In the genomic region with DNA sequence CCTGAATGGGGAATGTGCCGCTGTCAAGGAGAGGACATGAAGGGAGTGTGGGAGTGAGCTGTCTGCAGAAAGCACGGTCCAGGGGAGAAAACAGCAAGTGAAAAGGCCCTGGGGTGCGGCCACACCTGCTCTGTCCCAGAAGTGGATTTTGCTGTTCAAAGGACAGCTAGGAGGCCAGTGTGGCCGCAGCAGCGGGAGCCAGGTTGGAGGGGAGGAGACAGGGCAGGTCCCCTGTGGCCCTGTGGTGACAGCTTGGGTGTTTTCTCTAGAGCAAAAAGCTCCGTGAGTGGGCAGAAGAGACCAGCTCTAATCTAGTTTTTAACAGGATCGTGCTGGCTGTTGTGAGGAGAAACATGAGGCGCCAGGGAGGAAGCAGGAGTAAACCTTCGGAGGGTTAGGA, we compare ENCODE assay signal across 22 cellular contexts. TPM values are rescaled to one million over a fixed set of nuclear protein-coding genes. Genes with fewer than 3 reads are reported as not detected.
DNase-seq lines count a peak whose midpoint lies in the region; ATAC-seq and TF ChIP-seq lines count a peak whose summit lies in the region.
"Had no signal": no experiment of that assay in that cellular context is flagged by ENCODE, and none has a peak within 500 bp of the region (broad histone marks: within the 10 kb centered on the region; RNA-seq: fewer than 3 reads in every experiment).

No MANE protein-coding gene starts in this region.

- no peak overlapping the region for H2BK5ac ChIP-seq in neuronal stem cell (ENCODE audit: low read length)

- intact Hi-C loops in CD14-positive monocyte (cut with micrococcal nuclease) = no loop called here

- peaks cover 12 to 27% (median 21%) of the 10 kb centered on the region in 10 experiments for H3K4me1 ChIP-seq in BLaER1 treated with 17β-estradiol and CSF1 and Interleukin-3, amounts not matched to agents 10 nM and 100 nM
- H3K4me1 ChIP-seq in Peyer's patch = peaks cover 0 to 41% (median 0%) of the 10 kb centered on the region in 4 donors
- peaks cover 0 to 3% of the 10 kb centered on the region in 2 donors for H3K4me1 ChIP-seq in neuronal stem cell (ENCODE audit: control insufficient read depth in 2 of 2, insufficient read depth in 1 of 2, low read depth in 1 of 2, low read length in 2 of 2)
- H3K4me1 ChIP-seq: BE2C had no signal

- H4K8ac ChIP-seq in neuronal stem cell (ENCODE audit: low read depth, low read length) = no peak overlapping the region

- H3K4me2 ChIP-seq in BLaER1 treated with 17β-estradiol and CSF1 and Interleukin-3, amounts not matched to agents 10 nM and 100 nM = peak overlapping the region in 7 of 11 experiments; percentile 2 to 51 (median 16); a peak in 9 of 22 replicates
- H3K4me2 ChIP-seq in neuronal stem cell (ENCODE audit: insufficient read depth, low read length, poor library complexity, severe bottlenecking) = no peak overlapping the region

- no peak overlapping the region for H2AK5ac ChIP-seq in neuronal stem cell (ENCODE audit: low read depth, low read length)

- CTCF ChIA-PET in activated CD8-positive, alpha-beta memory T cell treated with anti-CD3 and anti-CD28 coated beads, Interleukin-2, amount 10 ng/mL, durations not matched to agents 7 days and 5 days (lab: Charles Lee) = interaction anchor here (1.3 to 3.4 kb wide), 2 partner anchors 11 to 183 kb away, joined by 3 to 13 read pairs; no protein-coding TSS in a partner anchor

- no peak overlapping the region for H2BK15ac ChIP-seq in neuronal stem cell (ENCODE audit: low read length)

- H3K36me3 Mint-ChIP-seq in glutamatergic neuron (ENCODE audit: unreplicated experiment) (no peaks in the 10 kb centered on the region), CD14-positive monocyte (no peaks in the 10 kb centered on the region)
- H3K36me3 Mint-ChIP-seq in activated CD8-positive, alpha-beta memory T cell treated with anti-CD3 and anti-CD28 coated beads, Interleukin-2, amount 10 ng/mL, durations not matched to agents 7 days and 5 days = no peaks in the 10 kb centered on the region
- H3K36me3 Mint-ChIP-seq: CD4-positive, CD25-positive, alpha-beta regulatory T cell; IgD-negative memory B cell had no signal

- H4K91ac ChIP-seq in neuronal stem cell (ENCODE audit: low read depth, low read length, poor library complexity) = peak overlapping the region; percentile 13

- H4K20me1 ChIP-seq in BLaER1 treated with 17β-estradiol and CSF1 and Interleukin-3, amounts not matched to agents 10 nM and 100 nM = no peaks in the 10 kb centered on the region

- peak overlapping the region; percentile 54 for H3K4me3 Mint-ChIP-seq in glutamatergic neuron (ENCODE audit: unreplicated experiment)
- no peak overlapping the region for H3K4me3 Mint-ChIP-seq in CD14-positive monocyte
- H3K4me3 Mint-ChIP-seq in activated CD8-positive, alpha-beta memory T cell treated with anti-CD3 and anti-CD28 coated beads, Interleukin-2, amount 10 ng/mL, durations not matched to agents 7 days and 5 days = no peak overlapping the region
- H3K4me3 Mint-ChIP-seq: CD4-positive, CD25-positive, alpha-beta regulatory T cell; HFFc6; IgD-negative memory B cell had no signal

- no CpG with 5 or more reads among the region's 9 CpGs for WGBS in neuronal stem cell (ENCODE audit: extremely low coverage in 2 of 2, insufficient read length in 2 of 2, insufficient replicate concordance in 1 of 2), 2 donors

- H3K36me3 ChIP-seq in BLaER1 treated with 17β-estradiol and CSF1 and Interleukin-3, amounts not matched to agents 10 nM and 100 nM = no peaks in the 10 kb centered on the region
- H3K36me3 ChIP-seq in Peyer's patch (no peaks in the 10 kb centered on the region), neuronal stem cell (replicated peaks in 1 of 2; ENCODE audit: control insufficient read depth in 2 of 2, insufficient read depth in 2 of 2, low read length in 2 of 2) (no peaks in the 10 kb centered on the region)
- H3K36me3 ChIP-seq: BE2C had no signal

- H3K9me3 ChIP-seq in BLaER1 treated with 17β-estradiol and CSF1 and Interleukin-3, amounts not matched to agents 10 nM and 100 nM (replicated peaks in 1 of 11) = peaks cover 0 to 4% (median 0%) of the 10 kb centered on the region in 11 experiments; a peak in 5 of 22 replicates
- no peaks in the 10 kb centered on the region for H3K9me3 ChIP-seq in Peyer's patch
- H3K9me3 ChIP-seq in neuronal stem cell (replicated peaks in 1 of 2; ENCODE audit: control insufficient read depth in 2 of 2, insufficient read depth in 1 of 2, low read depth in 1 of 2, low read length in 2 of 2) = no peaks in the 10 kb centered on the region
- H3K9me3 ChIP-seq: BE2C, Caco-2 had no signal

- no peaks in the 10 kb centered on the region for H3K79me1 ChIP-seq in neuronal stem cell (ENCODE audit: low read depth, low read length)

- no peak overlapping the region for H2BK12ac ChIP-seq in neuronal stem cell (ENCODE audit: low read length)

- TF ChIP-seq CTCF in Peyer's patch (IDR thresholded peaks at IDR 0.05) = no peak
- no peak for TF ChIP-seq CTCF in glutamatergic neuron (IDR thresholded peaks at IDR 0.05; ENCODE audit: partially characterized antibody, unreplicated experiment)
- no peak for TF ChIP-seq CTCF in CD14-positive monocyte (IDR thresholded peaks at IDR 0.05)

- peak overlapping the region; percentile 22 for H2AFZ ChIP-seq in neuronal stem cell (ENCODE audit: low read length)

- H3K4ac ChIP-seq in neuronal stem cell (ENCODE audit: low read length) = no peak overlapping the region

- H3K27ac ChIP-seq in BLaER1 treated with 17β-estradiol and CSF1 and Interleukin-3, amounts not matched to agents 10 nM and 100 nM = no peak overlapping the region
- H3K27ac ChIP-seq in Peyer's patch (peak overlapping the region in 3 of 4 donors; percentile 57 to 90 (median 77)), neuronal stem cell (replicated peaks; ENCODE audit: low read length) (no peak overlapping the region)

- H3K4me1 Mint-ChIP-seq in glutamatergic neuron (ENCODE audit: low read depth, unreplicated experiment) (peaks cover 11% of the 10 kb centered on the region), CD14-positive monocyte (no peaks in the 10 kb centered on the region)
- H3K4me1 Mint-ChIP-seq in activated CD8-positive, alpha-beta memory T cell treated with anti-CD3 and anti-CD28 coated beads, Interleukin-2, amount 10 ng/mL, durations not matched to agents 7 days and 5 days = no peaks in the 10 kb centered on the region
- H3K4me1 Mint-ChIP-seq: CD4-positive, CD25-positive, alpha-beta regulatory T cell; IgD-negative memory B cell had no signal

- no peak for DNase-seq in Peyer's patch
- DNase-seq in glutamatergic neuron = peak; percentile 61
- DNase-seq in neuronal stem cell (ENCODE audit: low spot score) = no peak
- DNase-seq in CD14-positive monocyte (ENCODE audit: low spot score) = no peak
- DNase-seq in activated CD8-positive, alpha-beta memory T cell treated with anti-CD3 and anti-CD28 coated beads, Interleukin-2, amount 10 ng/mL, durations not matched to agents 7 days and 5 days = no peak
- no peak for DNase-seq in dermis blood vessel endothelial cell
- DNase-seq in CD1c-positive myeloid dendritic cell (ENCODE audit: extremely low spot score) = no peak
- DNase-seq: ACHN; BE2C; Caco-2; CD4-positive, CD25-positive, alpha-beta regulatory T cell; DMS79 treated with DMSO at 0.1 percent for 48 hours; GF-D8; GOT3; H7; HFFc6; Kasumi-1; KG1 had no signal

- H3K4me3 ChIP-seq in BLaER1 treated with 17β-estradiol and CSF1 and Interleukin-3, amounts not matched to agents 10 nM and 100 nM = no peak overlapping the region
- H3K4me3 ChIP-seq in Peyer's patch (peak overlapping the region in 1 of 4 donors; percentile 60), neuronal stem cell (ENCODE audit: low read length in 2 of 2) (no peak overlapping the region)

- H3K27me3 Mint-ChIP-seq in glutamatergic neuron (ENCODE audit: unreplicated experiment) (peaks cover 5% of the 10 kb centered on the region), CD14-positive monocyte (ENCODE audit: low read depth in 3 of 3) (peaks cover 5 to 21% (median 6%) of the 10 kb centered on the region in 3 donors)
- peaks cover 10% of the 10 kb centered on the region for H3K27me3 Mint-ChIP-seq in activated CD8-positive, alpha-beta memory T cell treated with anti-CD3 and anti-CD28 coated beads, Interleukin-2, amount 10 ng/mL, durations not matched to agents 7 days and 5 days

- H3K18ac ChIP-seq in neuronal stem cell (ENCODE audit: low read length) = no peak overlapping the region

- no peak for ATAC-seq in activated CD8-positive, alpha-beta memory T cell treated with anti-CD3 and anti-CD28 coated beads, Interleukin-2, amount 10 ng/mL, durations not matched to agents 7 days and 5 days
- ATAC-seq: HCT116, HepG2 had no signal

- H3K27me3 ChIP-seq in BLaER1 treated with 17β-estradiol and CSF1 and Interleukin-3, amounts not matched to agents 10 nM and 100 nM = no peaks in the 10 kb centered on the region
- H3K27me3 ChIP-seq in Peyer's patch (no peaks in the 10 kb centered on the region), neuronal stem cell (ENCODE audit: control insufficient read depth in 3 of 3, insufficient read depth in 3 of 3, low read depth in 1 of 3, low read length in 3 of 3) (peaks cover 0 to 29% (median 0%) of the 10 kb centered on the region in 3 experiments)
- H3K27me3 ChIP-seq: BE2C had no signal

- peak overlapping the region in 1 of 11 experiments; percentile 0; a peak in 1 of 22 replicates for H3K9ac ChIP-seq in BLaER1 treated with 17β-estradiol and CSF1 and Interleukin-3, amounts not matched to agents 10 nM and 100 nM
- no peak overlapping the region for H3K9ac ChIP-seq in neuronal stem cell (ENCODE audit: low read depth, low read length, poor library complexity)

- peak overlapping the region; percentile 88 for H3K27ac Mint-ChIP-seq in glutamatergic neuron (ENCODE audit: unreplicated experiment)
- H3K27ac Mint-ChIP-seq in CD14-positive monocyte = peak overlapping the region in 1 of 7 donors; percentile 34
- no peak overlapping the region for H3K27ac Mint-ChIP-seq in activated CD8-positive, alpha-beta memory T cell treated with anti-CD3 and anti-CD28 coated beads, Interleukin-2, amount 10 ng/mL, durations not matched to agents 7 days and 5 days
- H3K27ac Mint-ChIP-seq: CD4-positive, CD25-positive, alpha-beta regulatory T cell; HFFc6; IgD-negative memory B cell had no signal

- H3K14ac ChIP-seq in neuronal stem cell (ENCODE audit: low read length) = no peak overlapping the region

- TF ChIP-seq POLR2A in Peyer's patch (IDR thresholded peaks at IDR 0.05) = no peak

- H2BK120ac ChIP-seq in neuronal stem cell (ENCODE audit: low read depth, low read length) = no peak overlapping the region

- H3K23ac ChIP-seq in neuronal stem cell (ENCODE audit: low read depth, low read length, poor library complexity) = no peak overlapping the region

- H3K9me3 Mint-ChIP-seq in glutamatergic neuron (ENCODE audit: unreplicated experiment) = peaks cover 5% of the 10 kb centered on the region
- peaks cover 0 to 4% (median 3%) of the 10 kb centered on the region in 7 donors for H3K9me3 Mint-ChIP-seq in CD14-positive monocyte
- no peaks in the 10 kb centered on the region for H3K9me3 Mint-ChIP-seq in activated CD8-positive, alpha-beta memory T cell treated with anti-CD3 and anti-CD28 coated beads, Interleukin-2, amount 10 ng/mL, durations not matched to agents 7 days and 5 days (ENCODE audit: low read depth)
- H3K9me3 Mint-ChIP-seq: CD4-positive, CD25-positive, alpha-beta regulatory T cell; HFFc6 had no signal

RNA-seq across cellular contexts. Expression of gene SLC52A3, which starts 4.5 kb away (rescaled TPM):
- 100 to 1,000 TPM in 1 of 4 donors, 10 to 100 TPM in 3; 15.7 to 176 (median 26.0) TPM for total RNA-seq in Peyer's patch
- not detected for total RNA-seq in glutamatergic neuron (ENCODE audit: unreplicated experiment)
- 0.07 TPM for polyA plus RNA-seq in neuronal stem cell (2013, experiment 1 of 2)
- polyA plus RNA-seq in neuronal stem cell (2013, experiment 2 of 2) = 0.19 TPM
- polyA plus RNA-seq in CD14-positive monocyte = not detected
- total RNA-seq in activated CD8-positive, alpha-beta memory T cell treated with anti-CD3 and anti-CD28 coated beads, Interleukin-2, amount 10 ng/mL, durations not matched to agents 7 days and 5 days = not detected
- 0.23 TPM in 1 of 2 replicates, not detected in the other for total RNA-seq in dermis blood vessel endothelial cell
- total RNA-seq: CD4-positive, CD25-positive, alpha-beta regulatory T cell; HepG2 had no signal
- polyA plus RNA-seq: CD4-positive, CD25-positive, alpha-beta regulatory T cell; IgD-negative memory B cell had no signal

Comparison
In these comparisons a context has a peak if more than half of its experiments do, and no peak if none do; other contexts are left out.
1. H3K27ac ChIP-seq: peak in Peyer's patch (3 of 4); none in BLaER1 treated with 17β-estradiol and CSF1 and Interleukin-3, amounts not matched to agents 10 nM and 100 nM (0 of 11) and neuronal stem cell (single experiment).
2. RNA of gene SLC52A3, which starts 4.5 kb away (total RNA-seq): 15.7 to 176 TPM in Peyer's patch; not detected in glutamatergic neuron (single experiment), not detected in activated CD8-positive, alpha-beta memory T cell treated with anti-CD3 and anti-CD28 coated beads, Interleukin-2, amount 10 ng/mL, durations not matched to agents 7 days and 5 days and 0.23 TPM in dermis blood vessel endothelial cell; every median in the first group is over 10 times any median in the second.